ENCODE assay signal across 15 cellular contexts in genomic region chrX:95662200-95662599, GRCh38.
"Had no signal": no experiment of that assay in that cellular context is flagged by ENCODE, and none has a peak within 500 bp of the region (broad histone marks: within the 10 kb centered on the region; RNA-seq: fewer than 3 reads in every experiment).

No MANE protein-coding gene starts in this region.

- H3K4me1 ChIP-seq: tibial nerve, uterus had no signal

- H3K36me3 ChIP-seq: tibial nerve, uterus had no signal

- H3K27ac ChIP-seq: dorsolateral prefrontal cortex, tibial nerve, uterus, VCaP had no signal

- DNase-seq: activated CD4-positive, alpha-beta T cell treated with anti-CD3 and anti-CD28 coated beads, Interleukin-2, amount 50 U/mL, for 48 hours; activated naive CD4-positive, alpha-beta T cell treated with Interleukin-2 at 50 U/mL for 16 hours; anterior cingulate cortex; dorsolateral prefrontal cortex; endodermal cell; head of caudate nucleus; kidney glomerular epithelial cell; natural killer cell; stimulated activated CD4-positive, alpha-beta T cell treated with anti-CD3 and anti-CD28 coated beads, Interleukin-4, amount 100 ng/mL, for 24 hours; stimulated activated naive CD4-positive, alpha-beta T cell treated with Interleukin-2 at 50 U/mL for 16 hours; substantia nigra; uterus had no signal

- H3K9me3 ChIP-seq: tibial nerve, uterus had no signal

- H3K4me3 ChIP-seq: dorsolateral prefrontal cortex, tibial nerve, uterus had no signal

- H3K27me3 ChIP-seq: tibial nerve, uterus had no signal

- ATAC-seq: activated T-helper 17 cell treated with anti-CD3 and anti-CD28 coated beads, Interleukin-2, amount 50 U/mL, for 72 hours; natural killer cell had no signal
